In the genomic region with DNA sequence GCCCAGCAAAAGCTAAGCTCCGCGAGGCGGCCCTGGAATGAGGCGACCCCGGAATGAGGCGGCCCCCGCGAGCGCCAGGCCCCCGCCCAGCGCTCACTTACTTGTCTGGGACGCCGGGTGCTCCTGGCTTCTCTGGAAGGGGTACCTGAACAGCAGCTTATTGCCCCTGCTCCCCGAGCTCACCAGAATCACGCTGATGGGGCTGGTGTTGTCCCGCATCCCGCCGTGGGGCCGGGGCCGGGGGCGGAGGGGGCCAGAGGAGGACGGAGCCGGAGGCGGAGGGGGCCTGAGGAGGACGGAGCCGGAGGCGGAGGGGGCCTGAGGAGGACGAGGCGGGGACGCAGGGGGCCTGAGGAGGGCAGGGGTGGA, we compare ENCODE assay signal across 8 cellular contexts. TPM values are rescaled to one million over a fixed set of nuclear protein-coding genes. Genes with fewer than 3 reads are reported as not detected.
A peak's percentile ranks its signal among the peaks of the same experiment; 100 is the strongest.
DNase-seq lines count a peak whose midpoint lies in the region; ATAC-seq, FAIRE-seq and TF ChIP-seq lines count a peak whose summit lies in the region.

No MANE protein-coding gene starts in this region.

- no peak for TF ChIP-seq CTCF in RWPE2 (IDR thresholded peaks at IDR 0.05; ENCODE audit: poor library complexity, severe bottlenecking)
- no peak for TF ChIP-seq CTCF in ascending aorta (IDR thresholded peaks at IDR 0.05)

- DNase-seq in ELR (ENCODE audit: low read depth) = peak; percentile 27
- no peak for DNase-seq in RWPE2 (ENCODE audit: low spot score)
- no peak for DNase-seq in ascending aorta (ENCODE audit: low spot score in 2 of 2)
- DNase-seq in stimulated activated CD4-positive, alpha-beta T cell treated with anti-CD3 and anti-CD28 coated beads, Interleukin-12 subunit alpha, Interleukin-12 subunit beta, amount 100 ng/mL, for 4 hours = peak; percentile 35
- DNase-seq in H54 (ENCODE audit: insufficient read length, low spot score) = no peak
- no peak for DNase-seq in cerebellar cortex (ENCODE audit: low spot score)

- no peak for FAIRE-seq in H54 (lab: Jason Lieb, UNC)

- intact Hi-C loops in ascending aorta (cut with DNase I) = no loop called here

- H3K4me3 ChIP-seq in RWPE2 (ENCODE audit: severe bottlenecking) = peak overlapping the region; percentile 70
- H3K4me3 ChIP-seq in ascending aorta = peak overlapping the region; percentile 75 to 99
- peak overlapping the region; percentile 62 for H3K4me3 ChIP-seq in iPS-18a (ENCODE audit: low read length)

- H3K27ac ChIP-seq in RWPE2 (ENCODE audit: poor library complexity, severe bottlenecking) (peak overlapping the region; percentile 37), ascending aorta (peak overlapping the region; percentile 48 to 70), iPS-18a (ENCODE audit: low read length) (peak overlapping the region; percentile 45)

- H3K9ac ChIP-seq in iPS-18a (ENCODE audit: low read length) = peak overlapping the region; percentile 60

- peaks cover 19% of the 10 kb centered on the region for H3K36me3 ChIP-seq in RWPE2 (ENCODE audit: low read depth)
- H3K36me3 ChIP-seq in ascending aorta = no peaks in the 10 kb centered on the region
- H3K36me3 ChIP-seq in iPS-18a (ENCODE audit: control insufficient read depth, low read depth, low read length) = no peaks in the 10 kb centered on the region

- no peak for TF ChIP-seq POLR2A in H54 (IDR thresholded peaks at IDR 0.05; ENCODE audit: low read depth, low read length)

- H3K27me3 ChIP-seq in RWPE2 (ENCODE audit: insufficient read depth, poor library complexity, severe bottlenecking) = no peaks in the 10 kb centered on the region
- no peaks in the 10 kb centered on the region for H3K27me3 ChIP-seq in ascending aorta
- no peaks in the 10 kb centered on the region for H3K27me3 ChIP-seq in iPS-18a (ENCODE audit: control insufficient read depth, insufficient read depth, low read length)

- no peaks in the 10 kb centered on the region for H3K9me3 ChIP-seq in RWPE2 (ENCODE audit: severe bottlenecking)
- no peaks in the 10 kb centered on the region for H3K9me3 ChIP-seq in ascending aorta
- no peaks in the 10 kb centered on the region for H3K9me3 ChIP-seq in iPS-18a (ENCODE audit: control insufficient read depth, low read depth, low read length)

- ATAC-seq in RWPE2 (ENCODE audit: low read depth) (peak; percentile 15; the same call in 2 of the 3 replicates), GM21529 (IDR thresholded peaks at IDR 0.05; ENCODE audit: unreplicated experiment) (no peak)

- H3K4me1 ChIP-seq in RWPE2 (ENCODE audit: insufficient read depth, poor library complexity, severe bottlenecking) = no peaks in the 10 kb centered on the region
- H3K4me1 ChIP-seq in ascending aorta = peaks cover 0 to 4% of the 10 kb centered on the region in 2 donors
- no peaks in the 10 kb centered on the region for H3K4me1 ChIP-seq in iPS-18a (ENCODE audit: control insufficient read depth, low read depth, low read length)

RNA-seq across cellular contexts. Expression of gene NPRL3, which starts 0.4 kb away (rescaled TPM):
- total RNA-seq in ascending aorta = 24.9 TPM

RNA-seq across cellular contexts. Expression of gene HBZ, which starts 14.4 kb away (rescaled TPM):
- not detected for total RNA-seq in ascending aorta

RNA-seq across cellular contexts. Expression of gene HBM, which starts 27.7 kb away (rescaled TPM):
- not detected for total RNA-seq in ascending aorta

RNA-seq across cellular contexts. Expression of gene HBA2, which starts 34.6 kb away (rescaled TPM):
- total RNA-seq in ascending aorta = 4,439 TPM

RNA-seq across cellular contexts. Expression of gene HBA1, which starts 38.4 kb away (rescaled TPM):
- total RNA-seq in ascending aorta = 585 TPM

Comparison
In these comparisons a context has a peak if more than half of its experiments do, and no peak if none do; other contexts are left out.
1. DNase-seq: peak in ELR (single experiment) and stimulated activated CD4-positive, alpha-beta T cell treated with anti-CD3 and anti-CD28 coated beads, Interleukin-12 subunit alpha, Interleukin-12 subunit beta, amount 100 ng/mL, for 4 hours (single experiment); none in RWPE2 (single experiment), ascending aorta (0 of 2), H54 (single experiment) and cerebellar cortex (single experiment).
2. Peak in every context shown above with its lines, with median percentiles within 50 percentile points of each other: H3K27ac ChIP-seq and H3K4me3 ChIP-seq.